ENCODE assay signal across 15 cellular contexts in genomic region chr3:70072180-70072579, GRCh38.
DNase-seq lines count a peak whose midpoint lies in the region; ATAC-seq, FAIRE-seq and TF ChIP-seq lines count a peak whose summit lies in the region.
"Had no signal": no experiment of that assay in that cellular context is flagged by ENCODE, and none has a peak within 500 bp of the region (broad histone marks: within the 10 kb centered on the region; RNA-seq: fewer than 3 reads in every experiment).

No MANE protein-coding gene starts in this region.

- H3K27ac ChIP-seq in right cardiac atrium (ENCODE audit: low read length) (no peak overlapping the region), parathyroid adenoma (no peak overlapping the region)
- H3K27ac ChIP-seq: PC-9, skin epidermis had no signal

- no peak for TF ChIP-seq CTCF in parathyroid adenoma (IDR thresholded peaks at IDR 0.05)

- no peak for ATAC-seq in right cardiac atrium
- ATAC-seq in stimulated activated naive B cell treated with anti-CD40 and anti-IgM and Interleukin-4, amounts not matched to agents 10 μg/mL and 1 μg/mL and 100 μg/mL, for 72 hours (replicated peaks) = no peak
- ATAC-seq: activated T-cell treated with anti-CD3 and anti-CD28 coated beads, Interleukin-2, amount 50 U/mL, for 72 hours had no signal

- peaks cover 2% of the 10 kb centered on the region for H3K27me3 ChIP-seq in right cardiac atrium (ENCODE audit: control insufficient read depth, insufficient read depth)
- H3K27me3 ChIP-seq in parathyroid adenoma (ENCODE audit: control insufficient read depth, insufficient read depth, low read length) = no peaks in the 10 kb centered on the region

- H3K4me3 Mint-ChIP-seq in stimulated activated naive B cell treated with anti-CD40 and anti-IgM and Interleukin-4, amounts not matched to agents 10 μg/mL and 1 μg/mL and 100 μg/mL, for 72 hours = no peak overlapping the region
- H3K4me3 Mint-ChIP-seq: activated CD4-positive, alpha-beta T cell treated with anti-CD3 and anti-CD28 coated beads, Interleukin-2, amount 10 ng/mL, durations not matched to agents 24 days and 14 days; activated T-cell treated with anti-CD3 and anti-CD28 coated beads, Interleukin-2, amount 50 U/mL, for 72 hours had no signal

- H3K27ac Mint-ChIP-seq in stimulated activated naive B cell treated with anti-CD40 and anti-IgM and Interleukin-4, amounts not matched to agents 10 μg/mL and 1 μg/mL and 100 μg/mL, for 72 hours = no peak overlapping the region
- H3K27ac Mint-ChIP-seq: activated CD4-positive, alpha-beta T cell treated with anti-CD3 and anti-CD28 coated beads, Interleukin-2, amount 10 ng/mL, durations not matched to agents 24 days and 14 days; activated T-cell treated with anti-CD3 and anti-CD28 coated beads, Interleukin-2, amount 50 U/mL, for 72 hours had no signal

- H2AFZ ChIP-seq in parathyroid adenoma = peak overlapping the region; percentile 10
- H2AFZ ChIP-seq: PC-9 had no signal

- peaks cover 16 to 43% of the 10 kb centered on the region in 2 donors for H3K27me3 Mint-ChIP-seq in stimulated activated naive B cell treated with anti-CD40 and anti-IgM and Interleukin-4, amounts not matched to agents 10 μg/mL and 1 μg/mL and 100 μg/mL, for 72 hours

- H3K4me2 ChIP-seq in parathyroid adenoma (ENCODE audit: low read length) = no peak overlapping the region
- H3K4me2 ChIP-seq: PC-9 had no signal

- FAIRE-seq in frontal cortex (lab: Jason Lieb, UNC) = no peak

- H3K36me3 ChIP-seq in parathyroid adenoma (ENCODE audit: control insufficient read depth, insufficient read depth, low read length) = no peaks in the 10 kb centered on the region

- no peak overlapping the region for H3K9ac ChIP-seq in parathyroid adenoma

- peaks cover 0 to 4% of the 10 kb centered on the region in 2 donors for H3K9me3 Mint-ChIP-seq in stimulated activated naive B cell treated with anti-CD40 and anti-IgM and Interleukin-4, amounts not matched to agents 10 μg/mL and 1 μg/mL and 100 μg/mL, for 72 hours
- H3K9me3 Mint-ChIP-seq: activated CD4-positive, alpha-beta T cell treated with anti-CD3 and anti-CD28 coated beads, Interleukin-2, amount 10 ng/mL, durations not matched to agents 24 days and 14 days; activated T-cell treated with anti-CD3 and anti-CD28 coated beads, Interleukin-2, amount 50 U/mL, for 72 hours had no signal

- DNase-seq in right cardiac atrium (no peak), cardiac septum (ENCODE audit: low spot score) (no peak), iris pigment epithelial cell (ENCODE audit: low read depth) (peak; percentile 5), CD1c-positive myeloid dendritic cell (ENCODE audit: extremely low spot score) (no peak), T-helper 2 cell (no peak), frontal cortex (ENCODE audit: low spot score in 2 of 2) (no peak)
- no peak for DNase-seq in stimulated activated naive B cell treated with anti-CD40 and anti-IgM and Interleukin-4, amounts not matched to agents 10 μg/mL and 1 μg/mL and 100 μg/mL, for 72 hours
- DNase-seq: activated CD4-positive, alpha-beta T cell treated with anti-CD3 and anti-CD28 coated beads, Interleukin-2, amount 10 ng/mL, durations not matched to agents 24 days and 14 days; activated T-cell treated with anti-CD3 and anti-CD28 coated beads, Interleukin-2, amount 50 U/mL, for 72 hours; amygdala; effector memory CD4-positive, alpha-beta T cell; NCI-H446 treated with DMSO at 0.1 percent for 48 hours; PC-9 had no signal

- peaks cover 0 to 5% of the 10 kb centered on the region in 2 donors for H3K4me1 Mint-ChIP-seq in stimulated activated naive B cell treated with anti-CD40 and anti-IgM and Interleukin-4, amounts not matched to agents 10 μg/mL and 1 μg/mL and 100 μg/mL, for 72 hours
- H3K4me1 Mint-ChIP-seq: activated CD4-positive, alpha-beta T cell treated with anti-CD3 and anti-CD28 coated beads, Interleukin-2, amount 10 ng/mL, durations not matched to agents 24 days and 14 days had no signal

- H3K36me3 Mint-ChIP-seq in stimulated activated naive B cell treated with anti-CD40 and anti-IgM and Interleukin-4, amounts not matched to agents 10 μg/mL and 1 μg/mL and 100 μg/mL, for 72 hours = no peaks in the 10 kb centered on the region

- WGBS in right cardiac atrium = 11% methylated on average over 9 of the region's 9 CpGs

- H3K79me2 ChIP-seq in parathyroid adenoma = no peaks in the 10 kb centered on the region

- intact Hi-C loops in right cardiac atrium (cut with DNase I) (no loop called here), cardiac septum (cut with DNase I) (no loop called here)

- H3K9me3 ChIP-seq in right cardiac atrium (ENCODE audit: control insufficient read depth, low read length) (no peaks in the 10 kb centered on the region), parathyroid adenoma (ENCODE audit: control insufficient read depth, low read length) (no peaks in the 10 kb centered on the region)

- H3K4me1 ChIP-seq in right cardiac atrium (ENCODE audit: control insufficient read depth, insufficient read depth, low read length) (no peaks in the 10 kb centered on the region), parathyroid adenoma (no peaks in the 10 kb centered on the region)

- H3K4me3 ChIP-seq in right cardiac atrium (ENCODE audit: low read length) (peak overlapping the region; percentile 64), parathyroid adenoma (ENCODE audit: low read depth, low read length) (no peak overlapping the region)
- H3K4me3 ChIP-seq: PC-9, skin epidermis had no signal
